In genomic region chr22:21961886-21962654, GRCh38 we compare ENCODE assay signal across 1 cellular context.
TF ChIP-seq lines count a peak whose summit lies in the region.

No MANE protein-coding gene starts in this region.

TF ChIP-seq in K562, 482 proteins besides CTCF, POLR2A, EP300 and RAD21 (continued from another document and continues in another):
- TF ChIP-seq NR4A1 (CRISPR knock-in tag; IDR thresholded peaks at IDR 0.05): peak; percentile 37; the same call in 1 of the 2 replicates
- no peak for TF ChIP-seq NR4A1 (tag; IDR thresholded peaks at IDR 0.05)
- TF ChIP-seq HNRNPK (IDR thresholded peaks at IDR 0.05; ENCODE audit: low read depth, low read length, poor library complexity, severe bottlenecking): no peak
- no peak for TF ChIP-seq ELK1 (CRISPR knock-in tag; IDR thresholded peaks at IDR 0.05)
- 0 out of 2 replicates have a peak, but pooled peaks have one; percentile 17 for TF ChIP-seq PHB (CRISPR knock-in tag; IDR thresholded peaks at IDR 0.05)
- no peak for TF ChIP-seq CUX1 (CRISPR knock-in tag; IDR thresholded peaks at IDR 0.05)
- TF ChIP-seq MITF (IDR thresholded peaks at IDR 0.05): no peak
- no peak for TF ChIP-seq HMG20B (CRISPR knock-in tag; IDR thresholded peaks at IDR 0.05)
- TF ChIP-seq POLR2H (tag; IDR thresholded peaks at IDR 0.05; ENCODE audit: low read depth): no peak
- no peak for TF ChIP-seq ZC3H8 (IDR thresholded peaks at IDR 0.05)
- TF ChIP-seq ZNF398 (CRISPR knock-in tag; IDR thresholded peaks at IDR 0.05): no peak
- TF ChIP-seq JUNB (CRISPR knock-in tag; conservative IDR thresholded peaks at IDR 0.05): no peak
- TF ChIP-seq ZBTB9 (CRISPR knock-in tag; IDR thresholded peaks at IDR 0.05): no peak
- no peak for TF ChIP-seq NCOA6 (IDR thresholded peaks at IDR 0.05)
- no peak for TF ChIP-seq ZBTB26 (CRISPR knock-in tag; IDR thresholded peaks at IDR 0.05)
- TF ChIP-seq HDGF (IDR thresholded peaks at IDR 0.05): 0 out of 2 replicates have a peak, but pooled peaks have one; percentile 25
- no peak for TF ChIP-seq POLR3G (IDR thresholded peaks at IDR 0.05; ENCODE audit: extremely low read depth, insufficient read length, insufficient replicate concordance)
- TF ChIP-seq NBN (IDR thresholded peaks at IDR 0.05; ENCODE audit: low read depth): no peak
- no peak for TF ChIP-seq ZSCAN32 (CRISPR knock-in tag; IDR thresholded peaks at IDR 0.05)
- TF ChIP-seq MNT (conservative IDR thresholded peaks at IDR 0.05): no peak
- no peak for TF ChIP-seq DEAF1 (CRISPR knock-in tag; IDR thresholded peaks at IDR 0.05)
- no peak for TF ChIP-seq ZKSCAN1 (IDR thresholded peaks at IDR 0.05; ENCODE audit: low read depth, low read length)
- no peak for TF ChIP-seq SOX6 (IDR thresholded peaks at IDR 0.05)
- no peak for TF ChIP-seq NFIC (IDR thresholded peaks at IDR 0.05)
- no peak for TF ChIP-seq U2AF2 (optimal IDR thresholded peaks at IDR 0.05; ENCODE audit: low read depth, low read length)
- TF ChIP-seq ZNF41 (CRISPR knock-in tag; conservative IDR thresholded peaks at IDR 0.05): no peak
- no peak for TF ChIP-seq TRIM24 (IDR thresholded peaks at IDR 0.05)
- no peak for TF ChIP-seq LCOR (CRISPR knock-in tag; IDR thresholded peaks at IDR 0.05)
- no peak for TF ChIP-seq XRCC5 (IDR thresholded peaks at IDR 0.05; ENCODE audit: low read depth, low read length)
- 0 out of 2 replicates have a peak, but pooled peaks have one; percentile 32 for TF ChIP-seq CHD2 (IDR thresholded peaks at IDR 0.05; ENCODE audit: low read depth, low read length)
- TF ChIP-seq DPF2 (IDR thresholded peaks at IDR 0.05): no peak
- no peak for TF ChIP-seq RHOXF2B (CRISPR knock-in tag; conservative IDR thresholded peaks at IDR 0.05)
- peak; percentile 15; the same call in 1 of the 2 replicates for TF ChIP-seq MAX (CRISPR knock-in tag; IDR thresholded peaks at IDR 0.05)
- no peak for TF ChIP-seq XRCC3 (IDR thresholded peaks at IDR 0.05)
- peak; percentile 84 for TF ChIP-seq POLR2AphosphoS5 (IDR thresholded peaks at IDR 0.05; ENCODE audit: control insufficient read depth, insufficient read depth, low read depth, low read length)
- no peak for TF ChIP-seq BRCA1 (IDR thresholded peaks at IDR 0.05)
- 0 out of 2 replicates have a peak, but pooled peaks have one; percentile 55 for TF ChIP-seq BRCA1 (CRISPR knock-in tag; IDR thresholded peaks at IDR 0.05)
- no peak for TF ChIP-seq PHTF2 (CRISPR knock-in tag; IDR thresholded peaks at IDR 0.05)
